34 cellular contexts compared by ENCODE assay signal in the genomic region with DNA sequence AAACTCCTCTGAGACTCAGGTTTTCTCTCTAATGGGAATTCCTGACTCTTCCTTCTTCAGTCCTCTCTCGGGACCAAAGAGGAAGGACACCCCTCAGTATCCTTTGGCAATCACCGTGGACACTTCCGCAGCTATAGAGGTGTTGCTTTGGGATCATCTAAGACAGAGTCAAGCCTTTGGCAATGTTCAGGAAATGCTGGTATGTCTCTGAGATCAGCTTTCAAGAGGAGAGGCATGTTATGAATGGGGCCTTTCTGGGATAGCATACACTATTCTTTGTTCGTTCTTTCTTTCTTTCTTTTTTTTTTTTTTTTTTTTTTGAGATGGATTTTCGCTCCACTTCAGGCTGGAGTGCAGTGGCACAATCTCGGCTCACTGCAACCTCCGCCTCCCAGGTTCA. TPM values are rescaled to one million over a fixed set of nuclear protein-coding genes. Genes with fewer than 3 reads are reported as not detected.
"Had no signal": no experiment of that assay in that cellular context is flagged by ENCODE, and none has a peak within 500 bp of the region (broad histone marks: within the 10 kb centered on the region; RNA-seq: fewer than 3 reads in every experiment).

No MANE protein-coding gene starts in this region.

- H3K9me3 ChIP-seq: adrenal gland, body of pancreas, breast epithelium had no signal

- DNase-seq: activated B cell treated with CpG ODN at 0.5 μM for 24 hours; activated CD4-positive, alpha-beta memory T cell treated with anti-CD3 and anti-CD28 coated beads for 36 hours; activated CD4-positive, alpha-beta T cell treated with anti-CD3 and anti-CD28 coated beads for 4 hours; activated CD4-positive, alpha-beta T cell treated with anti-CD3 and anti-CD28 coated beads, Interleukin-2, amount 10 ng/mL, durations not matched to agents 24 days and 14 days; activated CD4-positive, alpha-beta T cell treated with anti-CD3 and anti-CD28 coated beads, Interleukin-2, amount 50 U/mL, for 1 hour; activated CD4-positive, alpha-beta T cell treated with anti-CD3 and anti-CD28 coated beads, Interleukin-2, amount 50 U/mL, for 4 hours; activated CD4-positive, CD25-positive, alpha-beta regulatory T cell treated with anti-CD3 and anti-CD28 coated beads, Interleukin-2, amount 50 U/mL, for 72 hours; activated CD8-positive, alpha-beta memory T cell treated with anti-CD3 and anti-CD28 coated beads, Interleukin-2, amount 50 U/mL, for 4 hours; activated CD8-positive, alpha-beta T cell treated with anti-CD3 and anti-CD28 coated beads for 36 hours; activated effector memory CD4-positive, alpha-beta T cell treated with anti-CD3 and anti-CD28 coated beads, Interleukin-2, amount 50 U/mL, for 16 hours; activated gamma-delta T cell treated with Interleukin-2 at 50 U/mL for 16 hours; activated naive CD4-positive, alpha-beta T cell; activated naive CD4-positive, alpha-beta T cell treated with anti-CD3 and anti-CD28 coated beads for 36 hours; activated naive CD4-positive, alpha-beta T cell treated with anti-CD3 and anti-CD28 coated beads, Interleukin-2, amount 50 U/mL, for 16 hours; activated naive CD8-positive, alpha-beta T cell treated with anti-CD3 and anti-CD28 coated beads for 36 hours; activated T-cell treated with anti-CD3 and anti-CD28 coated beads for 4 hours; activated T-cell treated with anti-CD3 and anti-CD28 coated beads, Interleukin-2, amount 50 U/mL, for 1 hour; activated T-cell treated with anti-CD3 and anti-CD28 coated beads, Interleukin-2, amount 50 U/mL, for 4 hours; activated T-cell treated with anti-CD3 and anti-CD28 coated beads, Interleukin-2, amount 50 U/mL, for 72 hours; adrenal gland; amniotic stem cell; aorta; body of pancreas; brain microvascular endothelial cell; central memory CD4-positive, alpha-beta T cell; T-helper 2 cell; T-helper 9 cell had no signal

- H3K4me1 ChIP-seq: adrenal gland, body of pancreas, breast epithelium had no signal

- ATAC-seq: activated CD8-positive, alpha-beta T cell treated with anti-CD3 and anti-CD28 coated beads for 36 hours; activated naive CD4-positive, alpha-beta T cell treated with anti-CD3 and anti-CD28 coated beads, Interleukin-2, amount 50 U/mL, for 72 hours; activated T-cell treated with anti-CD3 and anti-CD28 coated beads, Interleukin-2, amount 50 U/mL, for 4 hours; activated T-cell treated with anti-CD3 and anti-CD28 coated beads, Interleukin-2, amount 50 U/mL, for 72 hours; activated T-helper 17 cell treated with anti-CD3 and anti-CD28 coated beads, Interleukin-2, amount 50 U/mL, for 72 hours; body of pancreas had no signal

- H3K4me3 ChIP-seq: adrenal gland, body of pancreas, breast epithelium had no signal

- H3K27ac ChIP-seq: adrenal gland, body of pancreas, brain microvascular endothelial cell, breast epithelium, VCaP had no signal

- H3K36me3 ChIP-seq: adrenal gland, brain microvascular endothelial cell had no signal

- H3K27me3 ChIP-seq: adrenal gland, body of pancreas, brain microvascular endothelial cell, breast epithelium had no signal

RNA-seq across cellular contexts. Expression of gene OLFML1, which starts 14.2 kb away (rescaled TPM):
- total RNA-seq: activated B cell treated with CpG ODN at 0.5 μM for 24 hours; activated CD4-positive, alpha-beta memory T cell treated with anti-CD3 and anti-CD28 coated beads for 36 hours; activated CD4-positive, alpha-beta T cell treated with anti-CD3 and anti-CD28 coated beads, Interleukin-2, amount 10 ng/mL, durations not matched to agents 24 days and 14 days; activated CD8-positive, alpha-beta memory T cell treated with anti-CD3 and anti-CD28 coated beads for 36 hours; activated CD8-positive, alpha-beta T cell treated with anti-CD3 and anti-CD28 coated beads for 36 hours; activated naive CD4-positive, alpha-beta T cell treated with anti-CD3 and anti-CD28 coated beads for 36 hours; activated naive CD4-positive, alpha-beta T cell treated with anti-CD3 and anti-CD28 coated beads, Interleukin-2, amount 50 U/mL, for 72 hours; activated naive CD8-positive, alpha-beta T cell treated with anti-CD3 and anti-CD28 coated beads for 36 hours; activated T-cell treated with anti-CD3 and anti-CD28 coated beads, Interleukin-2, amount 50 U/mL, for 4 hours; activated T-cell treated with anti-CD3 and anti-CD28 coated beads, Interleukin-2, amount 50 U/mL, for 72 hours; activated T-helper 1 cell treated with anti-CD3 and anti-CD28 coated beads, Interleukin-12 subunit alpha, Interleukin-12 subunit beta, Interleukin-2, Interleukin-4 antibody, amounts not matched to agents 30 ng/mL and 10 ng/mL and 1 ng/mL, durations not matched to agents 14 hours and 24 hours and 36 hours; activated T-helper 17 cell treated with anti-CD3 and anti-CD28 coated beads, Interleukin-2, amount 50 U/mL, for 72 hours; astrocyte had no signal
